12 cellular contexts compared by ENCODE assay signal in genomic region chr15:100278596-100279380, GRCh38.
DNase-seq lines count a peak whose midpoint lies in the region; ATAC-seq and TF ChIP-seq lines count a peak whose summit lies in the region.
"Had no signal": no experiment of that assay in that cellular context is flagged by ENCODE, and none has a peak within 500 bp of the region (broad histone marks: within the 10 kb centered on the region; RNA-seq: fewer than 3 reads in every experiment).

No MANE protein-coding gene starts in this region.

- H3K4me3 ChIP-seq in DND-41 (ENCODE audit: low read depth in 1 of 2, low read length in 2 of 2): no peak overlapping the region
- H3K4me3 ChIP-seq: A549, GM12878 had no signal

- intact Hi-C loops in sciatic nerve (cut with DNase I): no loop called here

- H4K20me1 ChIP-seq in DND-41 (ENCODE audit: insufficient read depth, low read length): peaks cover 11% of the 10 kb centered on the region; the same call in 1 of the 2 replicates

- peaks cover 8% of the 10 kb centered on the region for H3K9me3 ChIP-seq in DND-41 (ENCODE audit: insufficient read depth, low read length, severe bottlenecking)
- H3K9me3 ChIP-seq: A549, Caco-2 had no signal

- H3K4me1 ChIP-seq in DND-41 (ENCODE audit: insufficient read depth, low read length): no peaks in the 10 kb centered on the region
- H3K4me1 ChIP-seq: A549, Caco-2 had no signal

- TF ChIP-seq CTCF in DND-41 (IDR thresholded peaks at IDR 0.05; ENCODE audit: borderline replicate concordance, extremely low read depth, low read length, poor library complexity, severe bottlenecking): no peak

- DNase-seq in AG20443 (ENCODE audit: low spot score): peak; percentile 3
- DNase-seq in DND-41: no peak
- DNase-seq in iPS-NIHi7 (ENCODE audit: extremely low spot score): peak; percentile 8
- no peak for DNase-seq in sciatic nerve (ENCODE audit: low spot score)
- no peak for DNase-seq in amygdala (lab: John Stamatoyannopoulos, UW)
- no peak for DNase-seq in foreskin melanocyte
- DNase-seq: Caco-2; CD8-positive, alpha-beta memory T cell had no signal

- H2AFZ ChIP-seq in DND-41 (ENCODE audit: low read depth, low read length): no peak overlapping the region

- H3K9ac ChIP-seq in DND-41 (ENCODE audit: low read depth, low read length): no peak overlapping the region

- H3K36me3 ChIP-seq in DND-41 (ENCODE audit: insufficient read depth, low read length): peaks cover 91% of the 10 kb centered on the region

- peak overlapping the region; percentile 40; the same call in 1 of the 2 replicates for H3K27ac ChIP-seq in DND-41 (ENCODE audit: low read length)
- H3K27ac ChIP-seq: A549 had no signal

- H3K4me2 ChIP-seq in DND-41 (ENCODE audit: insufficient read depth, low read length): no peak overlapping the region
- H3K4me2 ChIP-seq: A549 had no signal

- peaks cover 80% of the 10 kb centered on the region for H3K79me2 ChIP-seq in DND-41 (ENCODE audit: insufficient read depth, low read length)

- H3K27me3 ChIP-seq in DND-41 (ENCODE audit: insufficient read depth, low read length, poor library complexity): no peaks in the 10 kb centered on the region

- ATAC-seq in DND-41 (ENCODE audit: insufficient read depth, low read depth) (no peak), sciatic nerve (peak; percentile 10), HG02759 (IDR thresholded peaks at IDR 0.05; ENCODE audit: unreplicated experiment) (no peak)
- ATAC-seq: GM12878, HCT116 had no signal

Comparison
In these comparisons a context has a peak if more than half of its experiments do, and no peak if none do; other contexts are left out.
1. DNase-seq: peak in AG20443 (single experiment) and iPS-NIHi7 (single experiment); none in DND-41 (single experiment), sciatic nerve (single experiment), amygdala (0 of 56) and foreskin melanocyte (single experiment).